ENCODE assay signal across 24 cellular contexts in genomic region chr16:1876468-1876867, GRCh38. TPM values are rescaled to one million over a fixed set of nuclear protein-coding genes. Genes with fewer than 3 reads are reported as not detected.
A peak's percentile ranks its signal among the peaks of the same experiment; 100 is the strongest.
DNase-seq lines count a peak whose midpoint lies in the region; ATAC-seq, FAIRE-seq and TF ChIP-seq lines count a peak whose summit lies in the region.
"Had no signal": no experiment of that assay in that cellular context is flagged by ENCODE, and none has a peak within 500 bp of the region (broad histone marks: within the 10 kb centered on the region; RNA-seq: fewer than 3 reads in every experiment).

No MANE protein-coding gene starts in this region.

- intact Hi-C loops in mucosa of descending colon (cut with DNase I, micrococcal nuclease): no loop called here

- peak; percentile 61 to 81 for ATAC-seq in activated CD4-positive, CD25-positive, alpha-beta regulatory T cell treated with anti-CD3 and anti-CD28 coated beads, Interleukin-2, amount 50 U/mL, for 24 hours
- peak; percentile 42 for ATAC-seq in mucosa of descending colon
- ATAC-seq: body of pancreas; effector memory CD8-positive, alpha-beta T cell had no signal

- DNase-seq in activated CD4-positive, CD25-positive, alpha-beta regulatory T cell (lab: John Stamatoyannopoulos, UW): no peak
- DNase-seq in GM20000 (ENCODE audit: low spot score) (peak; percentile 61), mucosa of descending colon (no peak), foreskin melanocyte (no peak), RCC 7860 (ENCODE audit: low spot score) (no peak)
- DNase-seq: activated B cell treated with CpG ODN at 0.5 μM for 24 hours; activated effector memory CD4-positive, alpha-beta T cell treated with Interleukin-2 at 50 U/mL for 16 hours; AML-193; body of pancreas; DND-41; effector memory CD8-positive, alpha-beta T cell; kidney glomerular epithelial cell; naive B cell; NCI-H2107; SK-N-SH; stimulated activated CD4-positive, alpha-beta T cell treated with anti-CD3 and anti-CD28 coated beads, Interleukin-12 subunit alpha, Interleukin-12 subunit beta, amount 100 ng/mL, for 4 hours; stimulated activated CD8-positive, alpha-beta memory T cell treated with anti-CD3 and anti-CD28 coated beads, Interleukin-4, amount 100 ng/mL, for 48 hours had no signal

- H3K4me1 ChIP-seq in mucosa of descending colon (ENCODE audit: low read depth): peaks cover 6% of the 10 kb centered on the region

- FAIRE-seq in RCC 7860 (lab: Jason Lieb, UNC): no peak

- H3K36me3 ChIP-seq in mucosa of descending colon (ENCODE audit: low read depth): no peaks in the 10 kb centered on the region
- H3K36me3 ChIP-seq: esophagus muscularis mucosa had no signal

- no peaks in the 10 kb centered on the region for H3K9me3 ChIP-seq in mucosa of descending colon
- H3K9me3 ChIP-seq: body of pancreas, esophagus muscularis mucosa, SK-N-SH had no signal

- no peak overlapping the region for H3K4me3 ChIP-seq in mucosa of descending colon
- H3K4me3 ChIP-seq: body of pancreas, esophagus muscularis mucosa had no signal

- TF ChIP-seq CTCF in GM20000 (IDR thresholded peaks at IDR 0.05; ENCODE audit: extremely low read depth, missing control alignments) (no peak), mucosa of descending colon (IDR thresholded peaks at IDR 0.05) (no peak)

RNA-seq across cellular contexts. Expression of gene MEIOB, which starts 4.5 kb away (rescaled TPM):
- not detected for total RNA-seq in mucosa of descending colon
- total RNA-seq: activated B cell treated with CpG ODN at 0.5 μM for 24 hours, esophagus muscularis mucosa, RPMI7951, subcutaneous adipose tissue, urinary bladder had no signal

RNA-seq across cellular contexts. Expression of gene HS3ST6, which starts 41.7 kb away (rescaled TPM):
- 1 to 10 TPM; 2.5 to 3.1 (median 2.6) TPM for total RNA-seq in mucosa of descending colon
- total RNA-seq: activated B cell treated with CpG ODN at 0.5 μM for 24 hours, body of pancreas, esophagus muscularis mucosa, omental fat pad, renal cortical epithelial cell, RPMI7951, subcutaneous adipose tissue had no signal

RNA-seq across cellular contexts. Expression of gene FAHD1, which starts 49.5 kb away (rescaled TPM):
- total RNA-seq in mucosa of descending colon: 10 to 100 TPM; 31.4 to 59.6 (median 54.6) TPM

RNA-seq across cellular contexts. Expression of gene HAGH, which starts 49.8 kb away (rescaled TPM):
- 10 to 100 TPM; 63.4 to 94.8 (median 68.0) TPM for total RNA-seq in mucosa of descending colon
